In genomic region chr19:42114412-42114811, GRCh38 we compare ENCODE assay signal across 9 cellular contexts. TPM values are rescaled to one million over a fixed set of nuclear protein-coding genes. Genes with fewer than 3 reads are reported as not detected.
A peak's percentile ranks its signal among the peaks of the same experiment; 100 is the strongest.
DNase-seq lines count a peak whose midpoint lies in the region; ATAC-seq and TF ChIP-seq lines count a peak whose summit lies in the region.
"Had no signal": no experiment of that assay in that cellular context is flagged by ENCODE, and none has a peak within 500 bp of the region (broad histone marks: within the 10 kb centered on the region; RNA-seq: fewer than 3 reads in every experiment).

No MANE protein-coding gene starts in this region.

- peak overlapping the region; percentile 95 for H3K27ac Mint-ChIP-seq in chondrocyte (ENCODE audit: unreplicated experiment)

- H3K4me3 Mint-ChIP-seq in chondrocyte (ENCODE audit: unreplicated experiment) = no peak overlapping the region

- peaks cover 0 to 14% of the 10 kb centered on the region in 2 donors for H3K4me1 ChIP-seq in right atrium auricular region
- no peaks in the 10 kb centered on the region for H3K4me1 ChIP-seq in upper lobe of left lung

- H3K4me3 ChIP-seq in GM06990 (replicated peaks; ENCODE audit: low read depth, low read length) (no peak overlapping the region), right atrium auricular region (no peak overlapping the region), upper lobe of left lung (no peak overlapping the region)

- no peak for TF ChIP-seq EP300 in upper lobe of left lung (IDR thresholded peaks at IDR 0.05)

- WGBS in upper lobe of left lung, 2 donors = 33 to 66% methylated on average over 3 to 7 of the region's 7 CpGs

- ATAC-seq in GM21786 (IDR thresholded peaks at IDR 0.05; ENCODE audit: unreplicated experiment) = peak; percentile 49
- ATAC-seq in activated CD4-positive, CD25-positive, alpha-beta regulatory T cell treated with anti-CD3 and anti-CD28 coated beads, Interleukin-2, amount 50 U/mL, for 24 hours = no peak
- no peak for ATAC-seq in upper lobe of left lung (ENCODE audit: low FRiP score in 2 of 2)

- H3K36me3 ChIP-seq in GM06990 (ENCODE audit: control insufficient read depth, insufficient read depth, low read length) (peaks cover 28% of the 10 kb centered on the region), right atrium auricular region (no peaks in the 10 kb centered on the region), upper lobe of left lung (no peaks in the 10 kb centered on the region)

- no peaks in the 10 kb centered on the region for H3K27me3 ChIP-seq in GM06990 (replicated peaks; ENCODE audit: control insufficient read depth, insufficient read depth, low read length)
- no peaks in the 10 kb centered on the region for H3K27me3 ChIP-seq in right atrium auricular region
- no peaks in the 10 kb centered on the region for H3K27me3 ChIP-seq in upper lobe of left lung

- H3K9me3 ChIP-seq in right atrium auricular region = no peaks in the 10 kb centered on the region
- H3K9me3 ChIP-seq in upper lobe of left lung = no peaks in the 10 kb centered on the region

- no peak overlapping the region for H3K27ac ChIP-seq in right atrium auricular region
- no peak overlapping the region for H3K27ac ChIP-seq in upper lobe of left lung
- H3K27ac ChIP-seq: KMS-11 had no signal

- TF ChIP-seq POLR2A in upper lobe of left lung (IDR thresholded peaks at IDR 0.05) = no peak

- DNase-seq in GM06990 (ENCODE audit: extremely low read depth, insufficient read length) (peak; percentile 69), NCI-H2029 treated with DMSO at 0.1 percent for 48 hours (lab: John Stamatoyannopoulos, UW) (peak; percentile 37), chondrocyte (ENCODE audit: low spot score) (no peak), right atrium auricular region (ENCODE audit: low spot score) (no peak), upper lobe of left lung (no peak), NOMO-1 (lab: John Stamatoyannopoulos, UW; ENCODE audit: unreplicated experiment in 2 of 2) (no peak)

- peaks cover 47% of the 10 kb centered on the region for H3K4me1 Mint-ChIP-seq in chondrocyte (ENCODE audit: low read depth)

- no peak for TF ChIP-seq CTCF in GM06990 (IDR thresholded peaks at IDR 0.05; ENCODE audit: insufficient read depth, low read length, poor library complexity, severe bottlenecking)
- no peak for TF ChIP-seq CTCF in chondrocyte (IDR thresholded peaks at IDR 0.05)
- no peak for TF ChIP-seq CTCF in right atrium auricular region (IDR thresholded peaks at IDR 0.05)
- TF ChIP-seq CTCF in upper lobe of left lung (IDR thresholded peaks at IDR 0.05) = no peak

- no peaks in the 10 kb centered on the region for H3K9me3 Mint-ChIP-seq in chondrocyte (ENCODE audit: low read depth)

- no peaks in the 10 kb centered on the region for H3K36me3 Mint-ChIP-seq in chondrocyte (ENCODE audit: low read depth)

- H3K27me3 Mint-ChIP-seq in chondrocyte (ENCODE audit: low read depth) = no peaks in the 10 kb centered on the region

RNA-seq across cellular contexts. Expression of gene POU2F2, which starts 17.8 kb away (rescaled TPM):
- total RNA-seq in chondrocyte = 0.58 to 1.5 TPM (median 0.62 TPM) in 3 replicates
- under 1 TPM; 0.11 to 0.83 TPM for total RNA-seq in right atrium auricular region
- 10 to 100 TPM in 1 of 6 donors, 1 to 10 TPM in 5; 1.3 to 12.0 (median 5.0) TPM for total RNA-seq in upper lobe of left lung

RNA-seq across cellular contexts. Expression of gene ZNF574, which starts 38.4 kb away (rescaled TPM):
- total RNA-seq in chondrocyte = 11.2 to 13.0 TPM (median 12.4 TPM) in 3 replicates
- 10 to 100 TPM in 1 of 2 donors, 1 to 10 TPM in 1; 8.1 to 13.6 TPM for total RNA-seq in right atrium auricular region
- total RNA-seq in upper lobe of left lung = 10 to 100 TPM in 4 of 6 donors, 1 to 10 TPM in 2; 9.2 to 26.4 (median 13.3) TPM

RNA-seq across cellular contexts. Expression of gene GRIK5, which starts 44.4 kb away (rescaled TPM):
- 0.36 to 0.59 TPM (median 0.37 TPM) in 3 replicates for total RNA-seq in chondrocyte
- total RNA-seq in right atrium auricular region = 10 to 100 TPM in 1 of 2 donors, 1 to 10 TPM in 1; 8.1 to 17.1 TPM
- 1 to 10 TPM in 2 of 6 donors, under 1 TPM in 3, not detected in 1; 0.15 to 2.7 (median 0.54) TPM for total RNA-seq in upper lobe of left lung

Comparison
In these comparisons a context has a peak if more than half of its experiments do, and no peak if none do; other contexts are left out.
1. DNase-seq: peak in GM06990 (single experiment) and NCI-H2029 treated with DMSO at 0.1 percent for 48 hours (single experiment); none in chondrocyte (single experiment), right atrium auricular region (single experiment), upper lobe of left lung (0 of 2) and NOMO-1 (0 of 2).